13 cellular contexts compared by ENCODE assay signal in the genomic region with DNA sequence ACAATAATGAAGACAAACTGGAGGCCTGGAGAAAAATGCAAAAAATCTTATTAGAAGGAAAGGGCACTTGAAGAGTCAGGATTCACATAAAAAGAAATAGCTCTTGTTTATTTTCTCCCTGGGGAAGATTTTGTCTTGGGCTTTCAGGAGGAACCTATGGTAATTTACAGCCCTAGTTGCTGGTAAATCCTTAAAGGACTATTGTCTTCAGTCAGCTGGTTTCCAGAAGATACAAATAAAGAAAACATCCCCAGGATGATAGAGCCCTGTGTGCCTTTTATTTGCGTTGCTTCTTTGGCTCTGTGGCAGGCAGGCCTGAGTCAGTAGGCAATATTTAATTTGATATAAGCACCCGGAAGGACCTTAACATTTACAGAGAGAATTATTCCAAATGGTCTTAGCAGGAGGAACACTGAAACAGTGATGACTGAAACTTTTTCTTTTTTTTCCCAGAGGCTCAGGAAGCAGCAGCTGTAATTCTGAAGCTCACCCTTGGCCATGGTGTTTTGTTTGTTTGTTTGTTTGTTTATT.
"Had no signal": no experiment of that assay in that cellular context is flagged by ENCODE, and none has a peak within 500 bp of the region (broad histone marks: within the 10 kb centered on the region; RNA-seq: fewer than 3 reads in every experiment).

No MANE protein-coding gene starts in this region.

- H3K27ac Mint-ChIP-seq: activated naive CD4-positive, alpha-beta T cell treated with anti-CD3 and anti-CD28 coated beads for 36 hours; activated T-helper 17 cell treated with anti-CD3 and anti-CD28 coated beads, Interleukin-2, amount 50 U/mL, for 72 hours; stimulated activated naive CD8-positive, alpha-beta T cell treated with anti-CD3 and anti-CD28 coated beads, Interleukin-15, amount 100 ng/mL, for 72 hours; type B pancreatic cell had no signal

- H3K4me1 ChIP-seq: ascending aorta had no signal

- H3K36me3 Mint-ChIP-seq: type B pancreatic cell had no signal

- H3K27me3 Mint-ChIP-seq: stimulated activated naive CD8-positive, alpha-beta T cell treated with anti-CD3 and anti-CD28 coated beads, Interleukin-15, amount 100 ng/mL, for 72 hours; type B pancreatic cell had no signal

- H3K9me3 ChIP-seq: ascending aorta had no signal

- H3K4me3 Mint-ChIP-seq: activated naive CD4-positive, alpha-beta T cell treated with anti-CD3 and anti-CD28 coated beads for 36 hours; activated T-helper 17 cell treated with anti-CD3 and anti-CD28 coated beads, Interleukin-2, amount 50 U/mL, for 72 hours; stimulated activated naive CD8-positive, alpha-beta T cell treated with anti-CD3 and anti-CD28 coated beads, Interleukin-15, amount 100 ng/mL, for 72 hours; type B pancreatic cell had no signal

- H3K27me3 ChIP-seq: ascending aorta, cardiac muscle cell, dorsolateral prefrontal cortex had no signal

- H3K9me3 Mint-ChIP-seq: activated naive CD4-positive, alpha-beta T cell treated with anti-CD3 and anti-CD28 coated beads for 36 hours; activated T-helper 17 cell treated with anti-CD3 and anti-CD28 coated beads, Interleukin-2, amount 50 U/mL, for 72 hours; stimulated activated naive CD8-positive, alpha-beta T cell treated with anti-CD3 and anti-CD28 coated beads, Interleukin-15, amount 100 ng/mL, for 72 hours; type B pancreatic cell had no signal

- H3K4me3 ChIP-seq: ascending aorta, cardiac muscle cell, dorsolateral prefrontal cortex had no signal

- H3K27ac ChIP-seq: ascending aorta, cardiac muscle cell, dorsolateral prefrontal cortex had no signal

- H3K36me3 ChIP-seq: ascending aorta, cardiac muscle cell had no signal

- DNase-seq: activated CD4-positive, alpha-beta T cell treated with anti-CD3 and anti-CD28 coated beads for 1 hour; activated CD4-positive, alpha-beta T cell treated with anti-CD3 and anti-CD28 coated beads, Interleukin-2, amount 50 U/mL, for 4 hours; activated naive CD4-positive, alpha-beta T cell treated with anti-CD3 and anti-CD28 coated beads for 36 hours; dorsolateral prefrontal cortex; hippocampal formation; stimulated activated CD4-positive, alpha-beta T cell treated with anti-CD3 and anti-CD28 coated beads, Interleukin-1b, Interleukin-23, amount 100 ng/mL, for 48 hours; stimulated activated naive CD8-positive, alpha-beta T cell treated with anti-CD3 and anti-CD28 coated beads, Interleukin-15, amount 100 ng/mL, for 72 hours; T-helper 1 cell; T1000 had no signal

- H3K4me1 Mint-ChIP-seq: activated T-helper 17 cell treated with anti-CD3 and anti-CD28 coated beads, Interleukin-2, amount 50 U/mL, for 72 hours; stimulated activated naive CD8-positive, alpha-beta T cell treated with anti-CD3 and anti-CD28 coated beads, Interleukin-15, amount 100 ng/mL, for 72 hours had no signal
